Comparison of ENCODE assay signal across 1 cellular context in the genomic region with DNA sequence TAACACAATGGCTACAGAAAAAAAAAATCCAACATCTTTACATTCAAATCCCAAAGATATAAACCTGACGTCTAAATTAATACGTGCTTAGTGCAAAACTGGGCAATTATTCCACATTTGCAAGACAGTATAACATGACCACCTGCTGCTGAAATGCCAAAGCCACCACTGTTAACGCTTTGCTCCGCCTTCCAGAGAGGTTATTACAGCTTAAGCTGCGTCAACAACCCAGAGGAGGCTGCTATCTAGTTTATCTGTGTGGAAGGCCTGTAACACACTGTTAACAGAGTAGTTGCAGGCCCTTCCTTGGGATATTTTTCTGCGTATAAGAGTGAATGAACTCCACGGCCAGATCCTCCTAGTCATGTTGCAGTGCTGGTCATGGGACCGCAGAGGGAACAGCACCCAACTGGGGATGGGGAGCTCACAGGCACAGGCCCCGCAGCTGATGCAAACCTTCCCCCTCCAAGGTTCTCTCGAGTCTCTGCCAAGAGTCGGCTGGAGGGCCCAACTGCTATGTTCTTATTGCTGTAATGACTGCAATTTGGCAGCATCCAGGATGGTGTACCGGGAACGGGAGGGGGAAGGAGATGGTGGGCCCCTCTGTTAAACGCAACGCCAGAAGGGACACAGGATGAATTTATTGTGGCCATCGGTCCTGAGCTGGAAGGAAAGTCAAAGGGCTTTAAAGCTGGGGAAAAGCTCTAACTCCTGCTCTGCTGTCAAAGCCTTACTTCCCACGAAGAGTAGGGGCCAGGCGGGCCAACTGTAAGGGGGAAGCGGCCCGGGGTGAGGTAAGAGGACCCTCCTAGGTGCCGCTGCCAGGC.
TF ChIP-seq lines count a peak whose summit lies in the region.

No MANE protein-coding gene starts in this region.

TF ChIP-seq in IMR-90, 13 proteins besides CTCF, POLR2A, EP300 and RAD21 (continued from another document):
- no peak for TF ChIP-seq FOS (IDR thresholded peaks at IDR 0.05; ENCODE audit: low read depth, low read length)
- TF ChIP-seq, protein P1, sequence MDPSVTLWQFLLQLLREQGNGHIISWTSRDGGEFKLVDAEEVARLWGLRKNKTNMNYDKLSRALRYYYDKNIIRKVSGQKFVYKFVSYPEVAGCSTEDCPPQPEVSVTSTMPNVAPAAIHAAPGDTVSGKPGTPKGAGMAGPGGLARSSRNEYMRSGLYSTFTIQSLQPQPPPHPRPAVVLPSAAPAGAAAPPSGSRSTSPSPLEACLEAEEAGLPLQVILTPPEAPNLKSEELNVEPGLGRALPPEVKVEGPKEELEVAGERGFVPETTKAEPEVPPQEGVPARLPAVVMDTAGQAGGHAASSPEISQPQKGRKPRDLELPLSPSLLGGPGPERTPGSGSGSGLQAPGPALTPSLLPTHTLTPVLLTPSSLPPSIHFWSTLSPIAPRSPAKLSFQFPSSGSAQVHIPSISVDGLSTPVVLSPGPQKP (IDR thresholded peaks at IDR 0.05; ENCODE audit: borderline replicate concordance, low read depth, low read length): no peak
- TF ChIP-seq NFE2L2 (IDR thresholded peaks at IDR 0.05; ENCODE audit: low read depth, low read length): no peak
- TF ChIP-seq MXI1 (IDR thresholded peaks at IDR 0.05; ENCODE audit: borderline replicate concordance, low read depth, low read length): no peak
- TF ChIP-seq, protein P2, sequence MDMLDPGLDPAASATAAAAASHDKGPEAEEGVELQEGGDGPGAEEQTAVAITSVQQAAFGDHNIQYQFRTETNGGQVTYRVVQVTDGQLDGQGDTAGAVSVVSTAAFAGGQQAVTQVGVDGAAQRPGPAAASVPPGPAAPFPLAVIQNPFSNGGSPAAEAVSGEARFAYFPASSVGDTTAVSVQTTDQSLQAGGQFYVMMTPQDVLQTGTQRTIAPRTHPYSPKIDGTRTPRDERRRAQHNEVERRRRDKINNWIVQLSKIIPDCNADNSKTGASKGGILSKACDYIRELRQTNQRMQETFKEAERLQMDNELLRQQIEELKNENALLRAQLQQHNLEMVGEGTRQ (IDR thresholded peaks at IDR 0.05; ENCODE audit: low read depth, low read length): no peak
